Comparison of ENCODE assay signal across 1 cellular context in the genomic region with DNA sequence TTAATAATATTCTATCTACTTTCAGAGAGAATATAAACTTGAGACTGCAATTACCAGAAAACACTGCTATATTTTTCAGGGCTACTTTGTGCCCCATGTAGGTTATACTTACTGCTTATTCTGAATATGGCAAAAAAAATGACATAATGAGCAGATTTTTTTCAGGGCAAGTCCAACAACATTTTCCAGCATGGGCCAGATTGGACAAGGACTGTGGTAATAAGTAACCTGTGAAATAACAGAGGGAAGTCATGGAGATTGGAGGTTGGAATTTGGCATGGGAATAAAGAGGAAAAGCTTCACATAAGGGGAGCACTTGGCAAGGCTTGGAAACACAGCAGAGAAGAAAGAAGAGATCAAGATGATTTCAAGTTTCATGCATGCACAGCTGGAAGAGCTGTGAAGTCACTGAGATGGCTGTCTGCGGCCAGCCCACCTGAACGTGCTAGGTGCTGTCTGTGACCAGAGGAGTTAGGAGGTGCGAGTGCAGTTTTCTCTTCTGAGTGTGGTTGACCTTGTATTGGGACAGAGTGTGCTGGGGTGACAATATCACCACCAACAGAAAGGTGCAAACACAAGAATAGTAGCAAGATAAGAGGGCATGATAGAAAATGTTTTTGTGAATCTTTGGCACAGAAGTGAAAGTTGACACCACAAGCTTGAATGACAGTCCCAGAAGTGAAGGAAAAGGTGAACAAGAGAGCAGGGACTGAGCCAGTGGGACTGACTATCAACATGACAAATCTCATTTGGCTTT.
TF ChIP-seq lines count a peak whose summit lies in the region.

No MANE protein-coding gene starts in this region.

TF ChIP-seq in HepG2, 621 proteins besides CTCF, POLR2A, EP300 and RAD21 (continued from another document and continues in another):
- TF ChIP-seq, protein P1, sequence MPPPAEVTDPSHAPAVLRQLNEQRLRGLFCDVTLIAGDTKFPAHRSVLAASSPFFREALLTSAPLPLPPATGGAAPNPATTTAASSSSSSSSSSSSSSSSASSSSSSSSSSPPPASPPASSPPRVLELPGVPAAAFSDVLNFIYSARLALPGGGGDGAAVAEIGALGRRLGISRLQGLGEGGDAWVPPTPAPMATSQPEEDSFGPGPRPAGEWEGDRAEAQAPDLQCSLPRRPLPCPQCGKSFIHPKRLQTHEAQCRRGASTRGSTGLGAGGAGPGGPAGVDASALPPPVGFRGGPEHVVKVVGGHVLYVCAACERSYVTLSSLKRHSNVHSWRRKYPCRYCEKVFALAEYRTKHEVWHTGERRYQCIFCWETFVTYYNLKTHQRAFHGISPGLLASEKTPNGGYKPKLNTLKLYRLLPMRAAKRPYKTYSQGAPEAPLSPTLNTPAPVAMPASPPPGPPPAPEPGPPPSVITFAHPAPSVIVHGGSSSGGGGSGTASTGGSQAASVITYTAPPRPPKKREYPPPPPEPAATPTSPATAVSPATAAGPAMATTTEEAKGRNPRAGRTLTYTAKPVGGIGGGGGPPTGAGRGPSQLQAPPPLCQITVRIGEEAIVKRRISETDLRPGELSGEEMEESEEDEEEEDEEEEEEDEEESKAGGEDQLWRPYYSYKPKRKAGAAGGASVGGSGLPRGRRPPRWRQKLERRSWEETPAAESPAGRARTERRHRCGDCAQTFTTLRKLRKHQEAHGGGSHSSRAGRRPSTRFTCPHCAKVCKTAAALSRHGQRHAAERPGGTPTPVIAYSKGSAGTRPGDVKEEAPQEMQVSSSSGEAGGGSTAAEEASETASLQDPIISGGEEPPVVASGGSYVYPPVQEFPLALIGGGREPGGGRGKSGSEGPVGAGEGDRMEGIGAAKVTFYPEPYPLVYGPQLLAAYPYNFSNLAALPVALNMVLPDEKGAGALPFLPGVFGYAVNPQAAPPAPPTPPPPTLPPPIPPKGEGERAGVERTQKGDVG (CRISPR knock-in tag; IDR thresholded peaks at IDR 0.05; ENCODE audit: borderline replicate concordance): no peak
- no peak for TF ChIP-seq ZNF12 (CRISPR knock-in tag; IDR thresholded peaks at IDR 0.05)
- TF ChIP-seq SKI (IDR thresholded peaks at IDR 0.05; ENCODE audit: partially characterized antibody): no peak
- 0 out of 2 replicates have a peak, but pooled peaks have one; percentile 19 for TF ChIP-seq ZNF792 (CRISPR knock-in tag; IDR thresholded peaks at IDR 0.05)
- TF ChIP-seq, protein P2, sequence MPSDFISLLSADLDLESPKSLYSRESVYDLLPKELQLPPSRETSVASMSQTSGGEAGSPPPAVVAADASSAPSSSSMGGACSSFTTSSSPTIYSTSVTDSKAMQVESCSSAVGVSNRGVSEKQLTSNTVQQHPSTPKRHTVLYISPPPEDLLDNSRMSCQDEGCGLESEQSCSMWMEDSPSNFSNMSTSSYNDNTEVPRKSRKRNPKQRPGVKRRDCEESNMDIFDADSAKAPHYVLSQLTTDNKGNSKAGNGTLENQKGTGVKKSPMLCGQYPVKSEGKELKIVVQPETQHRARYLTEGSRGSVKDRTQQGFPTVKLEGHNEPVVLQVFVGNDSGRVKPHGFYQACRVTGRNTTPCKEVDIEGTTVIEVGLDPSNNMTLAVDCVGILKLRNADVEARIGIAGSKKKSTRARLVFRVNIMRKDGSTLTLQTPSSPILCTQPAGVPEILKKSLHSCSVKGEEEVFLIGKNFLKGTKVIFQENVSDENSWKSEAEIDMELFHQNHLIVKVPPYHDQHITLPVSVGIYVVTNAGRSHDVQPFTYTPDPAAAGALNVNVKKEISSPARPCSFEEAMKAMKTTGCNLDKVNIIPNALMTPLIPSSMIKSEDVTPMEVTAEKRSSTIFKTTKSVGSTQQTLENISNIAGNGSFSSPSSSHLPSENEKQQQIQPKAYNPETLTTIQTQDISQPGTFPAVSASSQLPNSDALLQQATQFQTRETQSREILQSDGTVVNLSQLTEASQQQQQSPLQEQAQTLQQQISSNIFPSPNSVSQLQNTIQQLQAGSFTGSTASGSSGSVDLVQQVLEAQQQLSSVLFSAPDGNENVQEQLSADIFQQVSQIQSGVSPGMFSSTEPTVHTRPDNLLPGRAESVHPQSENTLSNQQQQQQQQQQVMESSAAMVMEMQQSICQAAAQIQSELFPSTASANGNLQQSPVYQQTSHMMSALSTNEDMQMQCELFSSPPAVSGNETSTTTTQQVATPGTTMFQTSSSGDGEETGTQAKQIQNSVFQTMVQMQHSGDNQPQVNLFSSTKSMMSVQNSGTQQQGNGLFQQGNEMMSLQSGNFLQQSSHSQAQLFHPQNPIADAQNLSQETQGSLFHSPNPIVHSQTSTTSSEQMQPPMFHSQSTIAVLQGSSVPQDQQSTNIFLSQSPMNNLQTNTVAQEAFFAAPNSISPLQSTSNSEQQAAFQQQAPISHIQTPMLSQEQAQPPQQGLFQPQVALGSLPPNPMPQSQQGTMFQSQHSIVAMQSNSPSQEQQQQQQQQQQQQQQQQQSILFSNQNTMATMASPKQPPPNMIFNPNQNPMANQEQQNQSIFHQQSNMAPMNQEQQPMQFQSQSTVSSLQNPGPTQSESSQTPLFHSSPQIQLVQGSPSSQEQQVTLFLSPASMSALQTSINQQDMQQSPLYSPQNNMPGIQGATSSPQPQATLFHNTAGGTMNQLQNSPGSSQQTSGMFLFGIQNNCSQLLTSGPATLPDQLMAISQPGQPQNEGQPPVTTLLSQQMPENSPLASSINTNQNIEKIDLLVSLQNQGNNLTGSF (CRISPR knock-in tag; IDR thresholded peaks at IDR 0.05): no peak
- TF ChIP-seq THYN1 (CRISPR knock-in tag; IDR thresholded peaks at IDR 0.05; ENCODE audit: borderline replicate concordance, low read depth): no peak
- TF ChIP-seq PITX1 (CRISPR knock-in tag; IDR thresholded peaks at IDR 0.05): no peak
- TF ChIP-seq, protein P3, sequence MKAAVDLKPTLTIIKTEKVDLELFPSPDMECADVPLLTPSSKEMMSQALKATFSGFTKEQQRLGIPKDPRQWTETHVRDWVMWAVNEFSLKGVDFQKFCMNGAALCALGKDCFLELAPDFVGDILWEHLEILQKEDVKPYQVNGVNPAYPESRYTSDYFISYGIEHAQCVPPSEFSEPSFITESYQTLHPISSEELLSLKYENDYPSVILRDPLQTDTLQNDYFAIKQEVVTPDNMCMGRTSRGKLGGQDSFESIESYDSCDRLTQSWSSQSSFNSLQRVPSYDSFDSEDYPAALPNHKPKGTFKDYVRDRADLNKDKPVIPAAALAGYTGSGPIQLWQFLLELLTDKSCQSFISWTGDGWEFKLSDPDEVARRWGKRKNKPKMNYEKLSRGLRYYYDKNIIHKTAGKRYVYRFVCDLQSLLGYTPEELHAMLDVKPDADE (CRISPR knock-in tag; IDR thresholded peaks at IDR 0.05): no peak
- TF ChIP-seq, protein P4, sequence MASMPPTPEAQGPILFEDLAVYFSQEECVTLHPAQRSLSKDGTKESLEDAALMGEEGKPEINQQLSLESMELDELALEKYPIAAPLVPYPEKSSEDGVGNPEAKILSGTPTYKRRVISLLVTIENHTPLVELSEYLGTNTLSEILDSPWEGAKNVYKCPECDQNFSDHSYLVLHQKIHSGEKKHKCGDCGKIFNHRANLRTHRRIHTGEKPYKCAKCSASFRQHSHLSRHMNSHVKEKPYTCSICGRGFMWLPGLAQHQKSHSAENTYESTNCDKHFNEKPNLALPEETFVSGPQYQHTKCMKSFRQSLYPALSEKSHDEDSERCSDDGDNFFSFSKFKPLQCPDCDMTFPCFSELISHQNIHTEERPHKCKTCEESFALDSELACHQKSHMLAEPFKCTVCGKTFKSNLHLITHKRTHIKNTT (CRISPR knock-in tag; IDR thresholded peaks at IDR 0.05): no peak
- TF ChIP-seq, protein P5, sequence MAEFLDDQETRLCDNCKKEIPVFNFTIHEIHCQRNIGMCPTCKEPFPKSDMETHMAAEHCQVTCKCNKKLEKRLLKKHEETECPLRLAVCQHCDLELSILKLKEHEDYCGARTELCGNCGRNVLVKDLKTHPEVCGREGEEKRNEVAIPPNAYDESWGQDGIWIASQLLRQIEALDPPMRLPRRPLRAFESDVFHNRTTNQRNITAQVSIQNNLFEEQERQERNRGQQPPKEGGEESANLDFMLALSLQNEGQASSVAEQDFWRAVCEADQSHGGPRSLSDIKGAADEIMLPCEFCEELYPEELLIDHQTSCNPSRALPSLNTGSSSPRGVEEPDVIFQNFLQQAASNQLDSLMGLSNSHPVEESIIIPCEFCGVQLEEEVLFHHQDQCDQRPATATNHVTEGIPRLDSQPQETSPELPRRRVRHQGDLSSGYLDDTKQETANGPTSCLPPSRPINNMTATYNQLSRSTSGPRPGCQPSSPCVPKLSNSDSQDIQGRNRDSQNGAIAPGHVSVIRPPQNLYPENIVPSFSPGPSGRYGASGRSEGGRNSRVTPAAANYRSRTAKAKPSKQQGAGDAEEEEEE (CRISPR knock-in tag; IDR thresholded peaks at IDR 0.05; ENCODE audit: borderline replicate concordance): no peak
- 0 out of 2 replicates have a peak, but pooled peaks have one; percentile 29 for TF ChIP-seq KLF6 (CRISPR knock-in tag; IDR thresholded peaks at IDR 0.05)
- no peak for TF ChIP-seq ZSCAN29 (CRISPR knock-in tag; conservative IDR thresholded peaks at IDR 0.05)
- no peak for TF ChIP-seq ZNF878 (CRISPR knock-in tag; IDR thresholded peaks at IDR 0.05)
- TF ChIP-seq ZNF10 (CRISPR knock-in tag; IDR thresholded peaks at IDR 0.05; ENCODE audit: borderline replicate concordance, low read depth): no peak
- TF ChIP-seq SOX6 (IDR thresholded peaks at IDR 0.05): no peak
- TF ChIP-seq SOX6 (CRISPR knock-in tag; IDR thresholded peaks at IDR 0.05): 0 out of 2 replicates have a peak, but pooled peaks have one; percentile 46
- TF ChIP-seq SATB2 (CRISPR knock-in tag; IDR thresholded peaks at IDR 0.05): no peak
- no peak for TF ChIP-seq FOXA3 (CRISPR knock-in tag; IDR thresholded peaks at IDR 0.05)
- TF ChIP-seq, protein P6, sequence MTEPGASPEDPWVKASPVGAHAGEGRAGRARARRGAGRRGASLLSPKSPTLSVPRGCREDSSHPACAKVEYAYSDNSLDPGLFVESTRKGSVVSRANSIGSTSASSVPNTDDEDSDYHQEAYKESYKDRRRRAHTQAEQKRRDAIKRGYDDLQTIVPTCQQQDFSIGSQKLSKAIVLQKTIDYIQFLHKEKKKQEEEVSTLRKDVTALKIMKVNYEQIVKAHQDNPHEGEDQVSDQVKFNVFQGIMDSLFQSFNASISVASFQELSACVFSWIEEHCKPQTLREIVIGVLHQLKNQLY (CRISPR knock-in tag; IDR thresholded peaks at IDR 0.05): no peak
- no peak for TF ChIP-seq ZBTB1 (CRISPR knock-in tag; IDR thresholded peaks at IDR 0.05; ENCODE audit: borderline replicate concordance)
- TF ChIP-seq PHF20 (CRISPR knock-in tag; IDR thresholded peaks at IDR 0.05): 0 out of 2 replicates have a peak, but pooled peaks have one; percentile 35
- TF ChIP-seq, protein P7, sequence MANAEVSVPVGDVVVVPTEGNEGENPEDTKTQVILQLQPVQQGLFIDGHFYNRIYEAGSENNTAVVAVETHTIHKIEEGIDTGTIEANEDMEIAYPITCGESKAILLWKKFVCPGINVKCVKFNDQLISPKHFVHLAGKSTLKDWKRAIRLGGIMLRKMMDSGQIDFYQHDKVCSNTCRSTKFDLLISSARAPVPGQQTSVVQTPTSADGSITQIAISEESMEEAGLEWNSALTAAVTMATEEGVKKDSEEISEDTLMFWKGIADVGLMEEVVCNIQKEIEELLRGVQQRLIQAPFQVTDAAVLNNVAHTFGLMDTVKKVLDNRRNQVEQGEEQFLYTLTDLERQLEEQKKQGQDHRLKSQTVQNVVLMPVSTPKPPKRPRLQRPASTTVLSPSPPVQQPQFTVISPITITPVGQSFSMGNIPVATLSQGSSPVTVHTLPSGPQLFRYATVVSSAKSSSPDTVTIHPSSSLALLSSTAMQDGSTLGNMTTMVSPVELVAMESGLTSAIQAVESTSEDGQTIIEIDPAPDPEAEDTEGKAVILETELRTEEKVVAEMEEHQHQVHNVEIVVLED (CRISPR knock-in tag; IDR thresholded peaks at IDR 0.05; ENCODE audit: borderline replicate concordance): no peak
- TF ChIP-seq KDM3A (CRISPR knock-in tag; IDR thresholded peaks at IDR 0.05; ENCODE audit: low read depth): no peak
- TF ChIP-seq ZNF44 (CRISPR knock-in tag; IDR thresholded peaks at IDR 0.05): no peak
- TF ChIP-seq LCORL (IDR thresholded peaks at IDR 0.05): no peak
- no peak for TF ChIP-seq LCORL (CRISPR knock-in tag; IDR thresholded peaks at IDR 0.05)
- TF ChIP-seq, protein P8, sequence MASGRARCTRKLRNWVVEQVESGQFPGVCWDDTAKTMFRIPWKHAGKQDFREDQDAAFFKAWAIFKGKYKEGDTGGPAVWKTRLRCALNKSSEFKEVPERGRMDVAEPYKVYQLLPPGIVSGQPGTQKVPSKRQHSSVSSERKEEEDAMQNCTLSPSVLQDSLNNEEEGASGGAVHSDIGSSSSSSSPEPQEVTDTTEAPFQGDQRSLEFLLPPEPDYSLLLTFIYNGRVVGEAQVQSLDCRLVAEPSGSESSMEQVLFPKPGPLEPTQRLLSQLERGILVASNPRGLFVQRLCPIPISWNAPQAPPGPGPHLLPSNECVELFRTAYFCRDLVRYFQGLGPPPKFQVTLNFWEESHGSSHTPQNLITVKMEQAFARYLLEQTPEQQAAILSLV (CRISPR knock-in tag; IDR thresholded peaks at IDR 0.05; ENCODE audit: borderline replicate concordance): no peak
- no peak for TF ChIP-seq ZFP41 (CRISPR knock-in tag; IDR thresholded peaks at IDR 0.05; ENCODE audit: borderline replicate concordance)
- TF ChIP-seq POLR2AphosphoS5 (IDR thresholded peaks at IDR 0.05; ENCODE audit: low read depth, low read length): no peak
- TF ChIP-seq, protein P9, sequence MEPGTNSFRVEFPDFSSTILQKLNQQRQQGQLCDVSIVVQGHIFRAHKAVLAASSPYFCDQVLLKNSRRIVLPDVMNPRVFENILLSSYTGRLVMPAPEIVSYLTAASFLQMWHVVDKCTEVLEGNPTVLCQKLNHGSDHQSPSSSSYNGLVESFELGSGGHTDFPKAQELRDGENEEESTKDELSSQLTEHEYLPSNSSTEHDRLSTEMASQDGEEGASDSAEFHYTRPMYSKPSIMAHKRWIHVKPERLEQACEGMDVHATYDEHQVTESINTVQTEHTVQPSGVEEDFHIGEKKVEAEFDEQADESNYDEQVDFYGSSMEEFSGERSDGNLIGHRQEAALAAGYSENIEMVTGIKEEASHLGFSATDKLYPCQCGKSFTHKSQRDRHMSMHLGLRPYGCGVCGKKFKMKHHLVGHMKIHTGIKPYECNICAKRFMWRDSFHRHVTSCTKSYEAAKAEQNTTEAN (CRISPR knock-in tag; conservative IDR thresholded peaks at IDR 0.05): peak; percentile 65; the same call in 1 of the 2 replicates
- TF ChIP-seq, protein P10, sequence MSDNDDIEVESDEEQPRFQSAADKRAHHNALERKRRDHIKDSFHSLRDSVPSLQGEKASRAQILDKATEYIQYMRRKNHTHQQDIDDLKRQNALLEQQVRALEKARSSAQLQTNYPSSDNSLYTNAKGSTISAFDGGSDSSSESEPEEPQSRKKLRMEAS (IDR thresholded peaks at IDR 0.05): 0 out of 2 replicates have a peak, but pooled peaks have one; percentile 24
- TF ChIP-seq MATR3 (CRISPR knock-in tag; IDR thresholded peaks at IDR 0.05): no peak
- TF ChIP-seq NR1H2 (CRISPR knock-in tag; IDR thresholded peaks at IDR 0.05; ENCODE audit: borderline replicate concordance, low read depth): no peak
- TF ChIP-seq HMGA1 (CRISPR knock-in tag; conservative IDR thresholded peaks at IDR 0.05): no peak
- no peak for TF ChIP-seq AKAP8 (CRISPR knock-in tag; IDR thresholded peaks at IDR 0.05)
- TF ChIP-seq MEIS2 (CRISPR knock-in tag; IDR thresholded peaks at IDR 0.05): no peak
- TF ChIP-seq, protein P11, sequence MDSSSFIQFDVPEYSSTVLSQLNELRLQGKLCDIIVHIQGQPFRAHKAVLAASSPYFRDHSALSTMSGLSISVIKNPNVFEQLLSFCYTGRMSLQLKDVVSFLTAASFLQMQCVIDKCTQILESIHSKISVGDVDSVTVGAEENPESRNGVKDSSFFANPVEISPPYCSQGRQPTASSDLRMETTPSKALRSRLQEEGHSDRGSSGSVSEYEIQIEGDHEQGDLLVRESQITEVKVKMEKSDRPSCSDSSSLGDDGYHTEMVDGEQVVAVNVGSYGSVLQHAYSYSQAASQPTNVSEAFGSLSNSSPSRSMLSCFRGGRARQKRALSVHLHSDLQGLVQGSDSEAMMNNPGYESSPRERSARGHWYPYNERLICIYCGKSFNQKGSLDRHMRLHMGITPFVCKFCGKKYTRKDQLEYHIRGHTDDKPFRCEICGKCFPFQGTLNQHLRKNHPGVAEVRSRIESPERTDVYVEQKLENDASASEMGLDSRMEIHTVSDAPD (CRISPR knock-in tag; IDR thresholded peaks at IDR 0.05): 0 out of 2 replicates have a peak, but pooled peaks have one; percentile 51
- TF ChIP-seq PHF21A (CRISPR knock-in tag; IDR thresholded peaks at IDR 0.05): no peak
